Comparison of ENCODE assay signal across 8 cellular contexts in genomic region chr11:63614136-63614664, GRCh38. TPM values are rescaled to one million over a fixed set of nuclear protein-coding genes. Genes with fewer than 3 reads are reported as not detected.
DNase-seq lines count a peak whose midpoint lies in the region; TF ChIP-seq lines count a peak whose summit lies in the region.

TSS of gene PLAAT3 (minus strand) at chr11:63614433. CDS start at chr11:63614014, 419 bp downstream.

- peak within 1 kb of the TSS; percentile 45 for H3K9ac ChIP-seq in H9 (ENCODE audit: extremely low read depth, insufficient read length, low read length)
- H3K9ac ChIP-seq in adipocyte (ENCODE audit: low read length): peak within 1 kb of the TSS; percentile 92

- DNase-seq in Caco-2 (peak; percentile 83 to 90), H9 (peak; percentile 86), Peyer's patch (peak; percentile 61 to 89 (median 83)), adipocyte (ENCODE audit: low read depth) (peak; percentile 79), cardiac muscle cell (ENCODE audit: low read depth in 1 of 2, low spot score in 1 of 2) (peak; percentile 73 to 83), nucleus accumbens (lab: John Stamatoyannopoulos, UW) (peak in 51 of 56 donors; percentile 36 to 87 (median 73)), NCI-H1048 (lab: John Stamatoyannopoulos, UW) (no peak), T1000 (lab: John Stamatoyannopoulos, UW) (no peak)

- no peaks in the 10 kb centered on the region; the same call in 1 of the 2 replicates for H3K36me3 ChIP-seq in Caco-2 (ENCODE audit: control insufficient read depth, insufficient read depth, low read length)
- no peaks in the 10 kb centered on the region for H3K36me3 ChIP-seq in Peyer's patch
- no peaks in the 10 kb centered on the region for H3K36me3 ChIP-seq in adipocyte (ENCODE audit: control insufficient read depth, insufficient read depth, low read length, severe bottlenecking)
- no peaks in the 10 kb centered on the region for H3K36me3 ChIP-seq in cardiac muscle cell

- peaks cover 11% of the 10 kb centered on the region; the same call in 1 of the 2 replicates for H3K79me2 ChIP-seq in H9 (ENCODE audit: insufficient read depth, low read length)

- H3K18ac ChIP-seq in H9 (ENCODE audit: insufficient read length, low read depth, low read length): peak within 1 kb of the TSS; percentile 87

- no peak within 1 kb of the TSS for H2BK15ac ChIP-seq in H9 (ENCODE audit: low read depth, low read length)

- TF ChIP-seq POLR2A in Peyer's patch (IDR thresholded peaks at IDR 0.05): peak in 1 of 2 donors; percentile 56

- H3K9me3 ChIP-seq in Caco-2: no peaks in the 10 kb centered on the region
- no peaks in the 10 kb centered on the region for H3K9me3 ChIP-seq in H9 (ENCODE audit: control insufficient read depth, low read depth, low read length)
- no peaks in the 10 kb centered on the region for H3K9me3 ChIP-seq in Peyer's patch
- H3K9me3 ChIP-seq in adipocyte (ENCODE audit: control insufficient read depth, low read length): no peaks in the 10 kb centered on the region
- H3K9me3 ChIP-seq in cardiac muscle cell (ENCODE audit: low read depth): no peaks in the 10 kb centered on the region

- peak within 1 kb of the TSS; percentile 80 for H3K4me3 Mint-ChIP-seq in Caco-2 (ENCODE audit: unreplicated experiment)
- peak within 1 kb of the TSS; percentile 84 to 85 for H3K4me3 Mint-ChIP-seq in H9

- H4K5ac ChIP-seq in H9 (ENCODE audit: insufficient read length, low read depth, low read length): no peak within 1 kb of the TSS

- no peak within 1 kb of the TSS for H2BK5ac ChIP-seq in H9 (ENCODE audit: insufficient read length, low read length)

- H2BK120ac ChIP-seq in H9 (ENCODE audit: low read depth, low read length, poor library complexity, severe bottlenecking): no peak within 1 kb of the TSS

- H3T11ph ChIP-seq in H9 (ENCODE audit: low read length): no peak within 1 kb of the TSS

- no peaks in the 10 kb centered on the region for H3K36me3 Mint-ChIP-seq in Caco-2 (ENCODE audit: insufficient read depth, unreplicated experiment)
- peaks cover 0 to 6% (median 0%) of the 10 kb centered on the region in 3 experiments; a peak in 3 of 7 replicates for H3K36me3 Mint-ChIP-seq in H9 (ENCODE audit: insufficient read depth in 1 of 3, low read depth in 3 of 3)

- H3K27ac Mint-ChIP-seq in Caco-2 (ENCODE audit: unreplicated experiment) (peak within 1 kb of the TSS; percentile 53), H9 (peak within 1 kb of the TSS in 2 of 3 experiments; percentile 18 to 93; a peak in 3 of 7 replicates)

- no peak within 1 kb of the TSS for H2BK20ac ChIP-seq in H9 (ENCODE audit: low read depth, low read length, poor library complexity, severe bottlenecking)

- no peak within 1 kb of the TSS for H3K56ac ChIP-seq in H9 (ENCODE audit: insufficient read length, low read depth, low read length)

- CTCF ChIA-PET in Caco-2 (lab: Charles Lee): no interaction called here

- peaks cover 17% of the 10 kb centered on the region for H3K23me2 ChIP-seq in H9 (ENCODE audit: insufficient read length, low read depth, low read length, poor library complexity, severe bottlenecking)

- peak within 1 kb of the TSS; percentile 71 for H3K4me2 ChIP-seq in H9 (ENCODE audit: insufficient read depth, insufficient read length, low read length)

- H3K27me3 Mint-ChIP-seq in Caco-2 (ENCODE audit: insufficient read depth, unreplicated experiment) (no peaks in the 10 kb centered on the region), H9 (ENCODE audit: low read depth) (no peaks in the 10 kb centered on the region)

- no TSS peak for BruUV-seq in Caco-2 (replicated peaks; lab: Mats Ljungman, UMichigan)

- no CpG with 5 or more reads among the region's 53 CpGs for WGBS in H9 (ENCODE audit: extremely low coverage, insufficient read length, low lambda C conversion rate)

- no peak within 1 kb of the TSS for H4K8ac ChIP-seq in H9 (replicated peaks; ENCODE audit: insufficient read length, low read depth, low read length)

- no peak within 1 kb of the TSS for H4K91ac ChIP-seq in H9 (ENCODE audit: insufficient read length, low read depth, low read length)

- H3K27me3 ChIP-seq in Caco-2 (replicated peaks; ENCODE audit: control insufficient read depth, insufficient read depth, low read length) (no peaks in the 10 kb centered on the region), H9 (ENCODE audit: insufficient read depth, low read length) (no peaks in the 10 kb centered on the region), Peyer's patch (no peaks in the 10 kb centered on the region), adipocyte (replicated peaks; ENCODE audit: control insufficient read depth, insufficient read depth, low read length) (no peaks in the 10 kb centered on the region), cardiac muscle cell (peaks cover 43% of the 10 kb centered on the region)

- H3K23ac ChIP-seq in H9 (ENCODE audit: insufficient read length, low read depth, low read length): no peak within 1 kb of the TSS

- no peak within 1 kb of the TSS for H2BK12ac ChIP-seq in H9 (ENCODE audit: insufficient read length, low read depth, low read length)

- H3K14ac ChIP-seq in H9 (ENCODE audit: insufficient read depth, low read length): peak within 1 kb of the TSS; percentile 37

- H3K4me1 Mint-ChIP-seq in Caco-2 (ENCODE audit: low read depth, unreplicated experiment) (peaks cover 16% of the 10 kb centered on the region), H9 (peaks cover 32 to 39% of the 10 kb centered on the region in 2 experiments)

- TF ChIP-seq CTCF in Caco-2 (IDR thresholded peaks at IDR 0.05; ENCODE audit: insufficient read depth in 1 of 2, low read depth in 1 of 2, low read length in 1 of 2, severe bottlenecking in 1 of 2, unreplicated experiment in 1 of 2): no peak
- no peak for TF ChIP-seq CTCF in H9 (conservative IDR thresholded peaks at IDR 0.05)
- TF ChIP-seq CTCF in Peyer's patch (IDR thresholded peaks at IDR 0.05): no peak
- TF ChIP-seq CTCF in cardiac muscle cell (IDR thresholded peaks at IDR 0.05; ENCODE audit: low read depth, low read length): no peak

- H2AK5ac ChIP-seq in H9 (ENCODE audit: insufficient read length, low read length): no peak within 1 kb of the TSS

- H3K79me1 ChIP-seq in H9 (ENCODE audit: insufficient read depth, low read depth, low read length, poor library complexity, severe bottlenecking): no peaks in the 10 kb centered on the region

- peak within 1 kb of the TSS; percentile 54 for H3K4me3 ChIP-seq in Caco-2 (ENCODE audit: low read depth, low read length)
- H3K4me3 ChIP-seq in Peyer's patch: peak within 1 kb of the TSS; percentile 57 to 86 (median 63)
- peak within 1 kb of the TSS; percentile 87 for H3K4me3 ChIP-seq in adipocyte (ENCODE audit: low read length)
- peak within 1 kb of the TSS; percentile 60 for H3K4me3 ChIP-seq in cardiac muscle cell

- H3K9me3 Mint-ChIP-seq in Caco-2 (ENCODE audit: unreplicated experiment) (no peaks in the 10 kb centered on the region), H9 (no peaks in the 10 kb centered on the region)

- H3K4me1 ChIP-seq in Caco-2 (peaks cover 26% of the 10 kb centered on the region), H9 (ENCODE audit: insufficient read depth, low read length) (peaks cover 8% of the 10 kb centered on the region; the same call in 1 of the 2 replicates), Peyer's patch (peaks cover 0 to 14% (median 0%) of the 10 kb centered on the region in 4 donors), adipocyte (ENCODE audit: control insufficient read depth, insufficient read depth, low read length) (peaks cover 26% of the 10 kb centered on the region), cardiac muscle cell (ENCODE audit: low read depth) (no peaks in the 10 kb centered on the region)

- H3K27ac ChIP-seq in H9 (ENCODE audit: insufficient read length, low read depth, low read length): no peak within 1 kb of the TSS
- H3K27ac ChIP-seq in Peyer's patch: peak within 1 kb of the TSS; percentile 64 to 80 (median 77)
- H3K27ac ChIP-seq in cardiac muscle cell: no peak within 1 kb of the TSS

- POLR2A ChIA-PET in Caco-2 (lab: Charles Lee): no interaction called here

- no peak within 1 kb of the TSS for H3K4ac ChIP-seq in H9 (ENCODE audit: low read depth, low read length)

- intact Hi-C loops in Caco-2 (cut with micrococcal nuclease; ENCODE audit: unreplicated experiment): no loop called here

- no peak within 1 kb of the TSS for H2AFZ ChIP-seq in H9 (ENCODE audit: low read length)

- H4K20me1 ChIP-seq in H9 (ENCODE audit: control insufficient read depth, insufficient read depth, insufficient read length): no peaks in the 10 kb centered on the region

RNA-seq across cellular contexts. Expression of gene PLAAT3, which starts in this region (rescaled TPM):
- total RNA-seq in Caco-2 (2022) (50.9 and 57.9 TPM in 2 replicates), H9 (2021) (188 and 198 TPM in 2 replicates), Peyer's patch (10 to 100 TPM in 3 of 4 donors, 1 to 10 TPM in 1; 6.8 to 20.1 (median 18.4) TPM), cardiac muscle cell (7.6 and 10.0 TPM in 2 replicates)
- 10.8 and 29.3 TPM in 2 replicates for polyA plus RNA-seq in cardiac muscle cell

Comparison
In these comparisons a context has a peak if more than half of its experiments do, and no peak if none do; other contexts are left out.
1. DNase-seq: peak in Caco-2 (2 of 2), H9 (single experiment), Peyer's patch (3 of 3), adipocyte (single experiment), cardiac muscle cell (2 of 2) and nucleus accumbens (51 of 56); none in NCI-H1048 (single experiment) and T1000 (single experiment).
2. H3K27ac ChIP-seq: peak in Peyer's patch (4 of 4); none in H9 (single experiment) and cardiac muscle cell (single experiment).
3. Peak in every context shown above with its lines, with median percentiles within 50 percentile points of each other: H3K4me3 ChIP-seq.